Comparison of ENCODE assay signal across 19 cellular contexts in the genomic region with DNA sequence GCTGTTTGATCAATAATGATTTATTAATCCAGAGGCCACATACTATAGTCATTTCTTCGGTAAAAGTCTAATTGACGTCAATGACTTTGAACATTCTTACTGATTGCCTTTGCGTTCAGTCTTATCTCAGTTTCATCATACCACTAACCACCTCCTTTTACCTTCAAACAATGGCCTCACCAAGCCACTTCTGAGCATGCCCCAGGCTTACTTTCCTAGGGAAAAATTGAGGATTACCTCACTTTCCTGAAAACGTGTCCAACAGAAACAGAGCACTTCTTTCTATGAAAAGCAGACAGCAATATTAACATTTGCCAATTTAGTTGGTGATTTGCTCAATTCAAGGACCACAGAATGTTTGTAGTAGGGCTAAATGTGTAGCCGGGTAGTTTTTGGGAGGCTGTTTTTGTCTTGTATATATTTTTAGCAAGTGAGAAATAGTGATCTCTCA.
DNase-seq lines count a peak whose midpoint lies in the region; ATAC-seq and TF ChIP-seq lines count a peak whose summit lies in the region.
"Had no signal": no experiment of that assay in that cellular context is flagged by ENCODE, and none has a peak within 500 bp of the region (broad histone marks: within the 10 kb centered on the region; RNA-seq: fewer than 3 reads in every experiment).

No MANE protein-coding gene starts in this region.

- H2BK12ac ChIP-seq in H9 (ENCODE audit: insufficient read length, low read depth, low read length), result no peak overlapping the region

- H4K5ac ChIP-seq in H9 (ENCODE audit: insufficient read length, low read depth, low read length), result no peak overlapping the region

- no peaks in the 10 kb centered on the region for H3K23me2 ChIP-seq in H9 (ENCODE audit: insufficient read length, low read depth, low read length, poor library complexity, severe bottlenecking)

- no peak overlapping the region for H3K23ac ChIP-seq in H9 (ENCODE audit: insufficient read length, low read depth, low read length)

- no peak overlapping the region for H3K56ac ChIP-seq in H9 (ENCODE audit: insufficient read length, low read depth, low read length)

- no peaks in the 10 kb centered on the region for H3K27me3 ChIP-seq in ascending aorta
- H3K27me3 ChIP-seq in H9 (ENCODE audit: insufficient read depth, low read length), result no peaks in the 10 kb centered on the region
- H3K27me3 ChIP-seq: testis had no signal

- H3K79me2 ChIP-seq in H9 (ENCODE audit: insufficient read depth, low read length), result no peaks in the 10 kb centered on the region

- no peaks in the 10 kb centered on the region for H3K36me3 ChIP-seq in ascending aorta
- H3K36me3 ChIP-seq: WERI-Rb-1 had no signal

- H2AK5ac ChIP-seq in H9 (ENCODE audit: insufficient read length, low read length), result no peak overlapping the region

- H3K27me3 Mint-ChIP-seq in MCF 10A (ENCODE audit: insufficient read depth, unreplicated experiment) (no peaks in the 10 kb centered on the region), H9 (ENCODE audit: low read depth) (no peaks in the 10 kb centered on the region; the same call in 1 of the 2 replicates)

- H3K4me1 Mint-ChIP-seq in MCF 10A (ENCODE audit: insufficient read depth, unreplicated experiment) (peaks cover 30% of the 10 kb centered on the region), H9 (0 out of 4 replicates have a peak, but pooled peaks cover 0 to under 1% of the 10 kb centered on the region in 2 experiments)
- H3K4me1 Mint-ChIP-seq: memory B cell had no signal

- no peaks in the 10 kb centered on the region for H4K20me1 ChIP-seq in H9 (ENCODE audit: control insufficient read depth, insufficient read depth, insufficient read length)

- peaks cover 6% of the 10 kb centered on the region for H3K36me3 Mint-ChIP-seq in MCF 10A (ENCODE audit: insufficient read depth, unreplicated experiment)
- H3K36me3 Mint-ChIP-seq in H9 (ENCODE audit: insufficient read depth in 1 of 3, low read depth in 3 of 3), result no peaks in the 10 kb centered on the region
- H3K36me3 Mint-ChIP-seq: CD8-positive, alpha-beta memory T cell; memory B cell; T-cell had no signal

- peaks cover 7% of the 10 kb centered on the region for H3K9me3 Mint-ChIP-seq in MCF 10A (ENCODE audit: unreplicated experiment)
- H3K9me3 Mint-ChIP-seq in H9, result no peaks in the 10 kb centered on the region
- H3K9me3 Mint-ChIP-seq: activated CD4-positive, alpha-beta memory T cell treated with anti-CD3 and anti-CD28 coated beads, Interleukin-2, amount 10 ng/mL, durations not matched to agents 7 days and 5 days; activated T-helper 1 cell treated with anti-CD3 and anti-CD28 coated beads, Interleukin-12 subunit alpha, Interleukin-12 subunit beta, Interleukin-2, Interleukin-4 antibody, amounts not matched to agents 30 ng/mL and 10 ng/mL and 1 ng/mL, durations not matched to agents 14 hours and 24 hours and 36 hours; CD8-positive, alpha-beta memory T cell; memory B cell; neural crest cell; T-cell had no signal

- no peaks in the 10 kb centered on the region for H3K79me1 ChIP-seq in H9 (ENCODE audit: insufficient read depth, low read depth, low read length, poor library complexity, severe bottlenecking)

- intact Hi-C loops in MCF 10A (cut with micrococcal nuclease), result no loop called here
- intact Hi-C loops in left colon (cut with DNase I, micrococcal nuclease), result no loop called here
- intact Hi-C loops in ascending aorta (cut with DNase I), result loop anchor here (5.0 to 10.0 kb wide), 2 partner anchors 118 to 159 kb away; partner anchors contain the start of gene KLF5

- CTCF ChIA-PET in MCF 10A (lab: Yijun Ruan, JAX), result no interaction called here

- no peak overlapping the region for H4K8ac ChIP-seq in H9 (replicated peaks; ENCODE audit: insufficient read length, low read depth, low read length)

- peak overlapping the region; percentile 54 for H3K27ac Mint-ChIP-seq in MCF 10A (ENCODE audit: low read depth, unreplicated experiment)
- no peak overlapping the region for H3K27ac Mint-ChIP-seq in H9
- H3K27ac Mint-ChIP-seq: activated CD4-positive, alpha-beta memory T cell treated with anti-CD3 and anti-CD28 coated beads, Interleukin-2, amount 10 ng/mL, durations not matched to agents 7 days and 5 days; activated T-helper 1 cell treated with anti-CD3 and anti-CD28 coated beads, Interleukin-12 subunit alpha, Interleukin-12 subunit beta, Interleukin-2, Interleukin-4 antibody, amounts not matched to agents 30 ng/mL and 10 ng/mL and 1 ng/mL, durations not matched to agents 14 hours and 24 hours and 36 hours; CD8-positive, alpha-beta memory T cell; memory B cell; T-cell had no signal

- H3K9me3 ChIP-seq in ascending aorta (no peaks in the 10 kb centered on the region), H9 (ENCODE audit: control insufficient read depth, low read depth, low read length) (no peaks in the 10 kb centered on the region)
- H3K9me3 ChIP-seq: testis had no signal

- POLR2A ChIA-PET in MCF 10A (lab: Yijun Ruan, JAX), result interaction anchor here (1.2 kb wide), 1 partner anchor 18 kb away, joined by 4 read pairs; no protein-coding TSS in a partner anchor

- H3T11ph ChIP-seq in H9 (ENCODE audit: low read length), result no peak overlapping the region

- no peak overlapping the region for H3K4me2 ChIP-seq in H9 (ENCODE audit: insufficient read depth, insufficient read length, low read length)
- H3K4me2 ChIP-seq: KMS-11 had no signal

- no peak overlapping the region for H2BK20ac ChIP-seq in H9 (ENCODE audit: low read depth, low read length, poor library complexity, severe bottlenecking)

- H2AFZ ChIP-seq in H9 (ENCODE audit: low read length), result no peak overlapping the region

- TSS peak; percentile 24 for BruUV-seq in MCF 10A (replicated peaks; lab: Mats Ljungman, UMichigan)

- H4K91ac ChIP-seq in H9 (ENCODE audit: insufficient read length, low read depth, low read length), result no peak overlapping the region

- H3K4me3 Mint-ChIP-seq in MCF 10A (ENCODE audit: unreplicated experiment) (peak overlapping the region; percentile 34), H9 (no peak overlapping the region)
- H3K4me3 Mint-ChIP-seq: activated CD4-positive, alpha-beta memory T cell treated with anti-CD3 and anti-CD28 coated beads, Interleukin-2, amount 10 ng/mL, durations not matched to agents 7 days and 5 days; activated T-helper 1 cell treated with anti-CD3 and anti-CD28 coated beads, Interleukin-12 subunit alpha, Interleukin-12 subunit beta, Interleukin-2, Interleukin-4 antibody, amounts not matched to agents 30 ng/mL and 10 ng/mL and 1 ng/mL, durations not matched to agents 14 hours and 24 hours and 36 hours; CD8-positive, alpha-beta memory T cell; memory B cell; neural crest cell; T-cell had no signal

- H2BK120ac ChIP-seq in H9 (ENCODE audit: low read depth, low read length, poor library complexity, severe bottlenecking), result no peak overlapping the region

- no peak overlapping the region for H2BK15ac ChIP-seq in H9 (ENCODE audit: low read depth, low read length)

- no peak overlapping the region for H3K18ac ChIP-seq in H9 (ENCODE audit: insufficient read length, low read depth, low read length)

- WGBS in H9 (ENCODE audit: extremely low coverage, insufficient read length, low lambda C conversion rate), result no CpG with 5 or more reads among the region's 5 CpGs

- peak; percentile 56 for ATAC-seq in left colon
- ATAC-seq in HG03439 (IDR thresholded peaks at IDR 0.05; ENCODE audit: unreplicated experiment), result no peak
- ATAC-seq: T-cell had no signal

- no peak overlapping the region for H3K14ac ChIP-seq in H9 (ENCODE audit: insufficient read depth, low read length)

- H2BK5ac ChIP-seq in H9 (ENCODE audit: insufficient read length, low read length), result no peak overlapping the region

- no peak overlapping the region for H3K4ac ChIP-seq in H9 (ENCODE audit: low read depth, low read length)

- peak overlapping the region in 1 of 2 donors; percentile 13 for H3K27ac ChIP-seq in ascending aorta
- H3K27ac ChIP-seq in H9 (ENCODE audit: insufficient read length, low read depth, low read length), result no peak overlapping the region
- H3K27ac ChIP-seq: KMS-11, testis, WERI-Rb-1 had no signal

- H3K4me1 ChIP-seq in ascending aorta (peaks cover 0 to 10% of the 10 kb centered on the region in 2 donors), H9 (ENCODE audit: insufficient read depth, low read length) (no peaks in the 10 kb centered on the region)
- H3K4me1 ChIP-seq: testis had no signal

- H3K4me3 ChIP-seq in ascending aorta, result no peak overlapping the region
- H3K4me3 ChIP-seq: testis had no signal

- TF ChIP-seq CTCF in MCF 10A (IDR thresholded peaks at IDR 0.05; ENCODE audit: unreplicated experiment) (no peak), ascending aorta (IDR thresholded peaks at IDR 0.05) (no peak), H9 (conservative IDR thresholded peaks at IDR 0.05) (no peak)

- no peak overlapping the region for H3K9ac ChIP-seq in H9 (ENCODE audit: extremely low read depth, insufficient read length, low read length)
- H3K9ac ChIP-seq: KMS-11 had no signal

- peak; percentile 97 for DNase-seq in GM04503 (ENCODE audit: low read depth)
- peak; percentile 88 for DNase-seq in MCF 10A (ENCODE audit: unreplicated experiment)
- no peak for DNase-seq in left colon
- DNase-seq in ascending aorta (ENCODE audit: low spot score in 2 of 2), result no peak
- DNase-seq in NCI-H510A treated with DMSO at 0.1 percent for 48 hours (lab: John Stamatoyannopoulos, UW), result no peak
- no peak for DNase-seq in H9
- DNase-seq: activated CD4-positive, alpha-beta memory T cell treated with anti-CD3 and anti-CD28 coated beads, Interleukin-2, amount 10 ng/mL, durations not matched to agents 7 days and 5 days; CD8-positive, alpha-beta memory T cell; NCI-H1105 treated with DMSO at 0.1 percent for 48 hours; NCI-H2171 treated with DMSO at 0.1 percent for 48 hours; RPMI8226; T-cell; testis; WERI-Rb-1 had no signal

Comparison
In these comparisons a context has a peak if more than half of its experiments do, and no peak if none do; other contexts are left out.
1. DNase-seq: peak in GM04503 (single experiment) and MCF 10A (single experiment); none in left colon (0 of 2), ascending aorta (0 of 2), NCI-H510A treated with DMSO at 0.1 percent for 48 hours (single experiment) and H9 (single experiment).